ENCODE assay signal across 14 cellular contexts in genomic region chr17:76811028-76811427, GRCh38. TPM values are rescaled to one million over a fixed set of nuclear protein-coding genes. Genes with fewer than 3 reads are reported as not detected.
A peak's percentile ranks its signal among the peaks of the same experiment; 100 is the strongest.
DNase-seq lines count a peak whose midpoint lies in the region; ATAC-seq, FAIRE-seq and TF ChIP-seq lines count a peak whose summit lies in the region.
"Had no signal": no experiment of that assay in that cellular context is flagged by ENCODE, and none has a peak within 500 bp of the region (broad histone marks: within the 10 kb centered on the region; RNA-seq: fewer than 3 reads in every experiment).

No MANE protein-coding gene starts in this region.

- no peak overlapping the region for H3K27ac ChIP-seq in HEK293 (ENCODE audit: extremely low read depth, low read depth, low read length)
- H3K27ac ChIP-seq: BLaER1, SJCRH30 had no signal

- H3K4me1 Mint-ChIP-seq in mesothelial cell of epicardium, result peaks cover 7% of the 10 kb centered on the region
- H3K4me1 Mint-ChIP-seq: IgD-negative memory B cell had no signal

- TF ChIP-seq CTCF in HEK293 (tag by site-specific recombination; IDR thresholded peaks at IDR 0.05) (no peak), mesothelial cell of epicardium (IDR thresholded peaks at IDR 0.05; ENCODE audit: unreplicated experiment) (no peak)

- H3K36me3 ChIP-seq in HEK293 (ENCODE audit: control insufficient read depth in 2 of 2, insufficient read depth in 1 of 2, low read length in 2 of 2), result no peaks in the 10 kb centered on the region
- H3K36me3 ChIP-seq: BLaER1, SJCRH30 had no signal

- peak; percentile 48 for DNase-seq in NCI-H1436 (lab: John Stamatoyannopoulos, UW)
- DNase-seq in NCI-H1436 treated with DMSO at 0.1 percent for 48 hours (lab: John Stamatoyannopoulos, UW), result no peak
- DNase-seq in NCI-H345 treated with DMSO at 0.1 percent for 48 hours (lab: John Stamatoyannopoulos, UW; ENCODE audit: unreplicated experiment), result peak; percentile 73
- DNase-seq in mesothelial cell of epicardium (ENCODE audit: low spot score in 2 of 2, unreplicated experiment in 2 of 2), result no peak
- no peak for DNase-seq in GM19239 (ENCODE audit: insufficient read length, low spot score)
- DNase-seq: 8988T, H7, NCI-H1694 treated with DMSO at 0.1 percent for 48 hours, SJCRH30 had no signal

- no peak overlapping the region for H3K4me3 ChIP-seq in HEK293 (ENCODE audit: low read depth, low read length)
- H3K4me3 ChIP-seq: BLaER1, SJCRH30 had no signal

- peaks cover 5% of the 10 kb centered on the region for H3K9me3 Mint-ChIP-seq in mesothelial cell of epicardium
- H3K9me3 Mint-ChIP-seq: IgD-negative memory B cell had no signal

- CTCF ChIA-PET in HEK293 (lab: Yijun Ruan, JAX), result interaction anchor here (0.6 to 1.6 kb wide), 5 partner anchors 9 to 1206 kb away, joined by 3 to 4 read pairs (median 3); no protein-coding TSS in a partner anchor

- no peak overlapping the region for H3K4me3 Mint-ChIP-seq in mesothelial cell of epicardium
- H3K4me3 Mint-ChIP-seq: IgD-negative memory B cell had no signal

- POLR2A ChIA-PET in HEK293 (lab: Yijun Ruan, JAX), result no interaction called here

- H3K27me3 Mint-ChIP-seq in mesothelial cell of epicardium (ENCODE audit: low read depth), result no peaks in the 10 kb centered on the region

- H3K27ac Mint-ChIP-seq in mesothelial cell of epicardium, result peak overlapping the region; percentile 43
- H3K27ac Mint-ChIP-seq: IgD-negative memory B cell had no signal

- no peaks in the 10 kb centered on the region for H3K36me3 Mint-ChIP-seq in mesothelial cell of epicardium
- H3K36me3 Mint-ChIP-seq: IgD-negative memory B cell had no signal

- no peaks in the 10 kb centered on the region for H3K4me1 ChIP-seq in HEK293 (ENCODE audit: control insufficient read depth, insufficient read depth, low read length)
- H3K4me1 ChIP-seq: SJCRH30 had no signal

- no peaks in the 10 kb centered on the region for H3K9me3 ChIP-seq in HEK293 (ENCODE audit: control insufficient read depth, insufficient read depth, low read depth, low read length)

- ATAC-seq in HG02840 (IDR thresholded peaks at IDR 0.05; ENCODE audit: low FRiP score, unreplicated experiment) (no peak), HG03565 (IDR thresholded peaks at IDR 0.05; ENCODE audit: unreplicated experiment) (no peak)

- no peak for FAIRE-seq in GM19239 (lab: Jason Lieb, UNC)

TF ChIP-seq in HEK293, 187 proteins besides CTCF, POLR2A, EP300 and RAD21:
- no peak for TF ChIP-seq ZNF341 (tag by site-specific recombination; IDR thresholded peaks at IDR 0.05; ENCODE audit: low read depth)
- TF ChIP-seq ZIC2 (tag by site-specific recombination; IDR thresholded peaks at IDR 0.05), result peak; percentile 29; the same call in 1 of the 2 replicates

RNA-seq across cellular contexts. Expression of gene MGAT5B, which starts 57.2 kb away (rescaled TPM):
- 0.47 to 1.0 TPM (median 0.78 TPM) in 3 replicates for total RNA-seq in mesothelial cell of epicardium

Comparison
In these comparisons a context has a peak if more than half of its experiments do, and no peak if none do; other contexts are left out.
1. DNase-seq: peak in NCI-H1436 (single experiment) and NCI-H345 treated with DMSO at 0.1 percent for 48 hours (single experiment); none in NCI-H1436 treated with DMSO at 0.1 percent for 48 hours (single experiment), mesothelial cell of epicardium (0 of 2) and GM19239 (single experiment).